21 cellular contexts compared by ENCODE assay signal in the genomic region with DNA sequence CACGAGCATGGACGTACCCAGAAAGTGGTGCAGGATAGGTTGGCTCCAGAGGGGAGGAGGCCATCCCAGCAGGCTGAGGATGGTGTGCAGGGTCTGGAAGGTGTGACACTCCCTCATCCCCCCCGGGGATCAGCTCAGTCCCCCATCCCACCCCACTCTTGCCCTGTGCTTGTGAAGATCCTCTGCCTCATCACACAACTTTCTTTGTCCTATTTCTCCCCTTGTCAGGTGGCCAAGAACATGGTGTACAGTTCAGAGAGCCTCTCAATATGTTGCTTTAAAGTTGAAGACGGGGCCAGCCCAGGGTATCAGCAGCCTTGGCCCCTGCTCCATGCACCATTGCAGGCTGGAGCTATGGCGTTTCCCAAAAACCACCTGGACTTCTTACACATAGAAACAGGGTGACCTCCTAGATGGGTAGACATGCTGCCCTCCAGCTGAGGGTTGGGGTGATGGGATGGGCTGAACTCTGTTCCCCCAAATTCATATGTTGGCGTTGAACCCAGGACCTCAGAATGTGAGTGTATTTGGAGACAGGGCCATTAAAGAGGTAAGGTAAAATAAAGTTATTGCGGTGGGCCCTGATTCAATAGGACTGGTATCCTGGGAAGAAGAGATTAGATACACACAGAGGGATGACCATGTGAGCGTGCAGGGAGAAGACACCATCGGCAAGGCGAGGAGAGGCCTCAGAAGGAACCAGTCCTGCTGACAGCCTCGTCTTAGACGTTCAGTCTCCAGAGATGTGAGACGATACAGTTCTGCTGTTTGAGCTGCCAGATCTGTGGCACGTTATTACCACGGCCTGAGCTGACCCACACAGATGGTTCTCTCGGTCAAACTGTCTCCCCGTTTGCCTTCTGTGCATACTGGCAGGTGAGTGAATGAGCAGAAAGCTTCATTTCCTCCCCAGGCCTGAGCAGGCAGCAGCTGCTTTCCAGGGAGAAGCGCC.
DNase-seq lines count a peak whose midpoint lies in the region; ATAC-seq, FAIRE-seq and TF ChIP-seq lines count a peak whose summit lies in the region.
"Had no signal": no experiment of that assay in that cellular context is flagged by ENCODE, and none has a peak within 500 bp of the region (broad histone marks: within the 10 kb centered on the region; RNA-seq: fewer than 3 reads in every experiment).

No MANE protein-coding gene starts in this region.

- H3K4me2 ChIP-seq in BLaER1 treated with 17β-estradiol and CSF1 and Interleukin-3, amounts not matched to agents 10 nM and 100 nM, result peak overlapping the region in 8 of 11 experiments; percentile 33 to 94 (median 85); a peak in 15 of 22 replicates
- H3K4me2 ChIP-seq in H1 (ENCODE audit: insufficient read depth in 1 of 2, low read depth in 2 of 2, low read length in 2 of 2), result no peak overlapping the region
- no peak overlapping the region for H3K4me2 ChIP-seq in GM23338
- H3K4me2 ChIP-seq: neural progenitor cell had no signal

- H2AFZ ChIP-seq in H1 (ENCODE audit: low read length) (no peak overlapping the region), GM23338 (no peak overlapping the region)
- H2AFZ ChIP-seq: neural progenitor cell had no signal

- DNase-seq in DMS 273 treated with DMSO at 0.1 percent for 48 hours (lab: John Stamatoyannopoulos, UW) (peak; percentile 22), H1 (ENCODE audit: low read depth in 1 of 2, low spot score in 2 of 2) (peak in 1 of 2 experiments; percentile 27), psoas muscle (no peak), SIG-M5 (lab: John Stamatoyannopoulos, UW) (no peak), GM23338 (ENCODE audit: low spot score) (no peak), amniotic stem cell (lab: John Stamatoyannopoulos, UW) (no peak)
- DNase-seq: activated naive CD4-positive, alpha-beta T cell; AML-193; Calu3; hippocampal formation; NCI-H1930; NCI-H446; stimulated activated naive CD8-positive, alpha-beta T cell treated with anti-CD3 and anti-CD28 coated beads, Interleukin-15, Interleukin-2, amounts not matched to agents 100 U/mL and 50 U/mL, for 24 hours; T-helper 2 cell had no signal

- peaks cover 2% of the 10 kb centered on the region; the same call in 1 of the 3 replicates for H3K4me1 Mint-ChIP-seq in GM23338

- H3K9me3 Mint-ChIP-seq in GM23338, result no peaks in the 10 kb centered on the region
- H3K9me3 Mint-ChIP-seq: neural progenitor cell had no signal

- H3K79me2 ChIP-seq in H1 (ENCODE audit: control insufficient read depth in 1 of 2, insufficient read depth in 2 of 2, low read length in 2 of 2) (no peaks in the 10 kb centered on the region), GM23338 (replicated peaks; ENCODE audit: insufficient read depth) (no peaks in the 10 kb centered on the region)

- no peak overlapping the region for H3K14ac ChIP-seq in H1 (ENCODE audit: insufficient read length)

- H3K4ac ChIP-seq in H1 (replicated peaks; ENCODE audit: insufficient read length, low read depth, low read length), result no peak overlapping the region

- H3K4me1 ChIP-seq in BLaER1 treated with 17β-estradiol and CSF1 and Interleukin-3, amounts not matched to agents 10 nM and 100 nM, result peaks cover 11 to 90% (median 84%) of the 10 kb centered on the region in 10 experiments
- H3K4me1 ChIP-seq in H1 (replicated peaks in 1 of 4; ENCODE audit: control insufficient read depth in 3 of 4, insufficient read depth in 4 of 4, low read length in 3 of 4), result no peaks in the 10 kb centered on the region; a peak in 1 of 7 replicates
- H3K4me1 ChIP-seq in psoas muscle, result peaks cover 63% of the 10 kb centered on the region
- no peaks in the 10 kb centered on the region for H3K4me1 ChIP-seq in GM23338 (ENCODE audit: insufficient read depth)
- H3K4me1 ChIP-seq: neural progenitor cell, SJSA1 had no signal

- no peaks in the 10 kb centered on the region for H3K9me3 ChIP-seq in BLaER1 treated with 17β-estradiol and CSF1 and Interleukin-3, amounts not matched to agents 10 nM and 100 nM (replicated peaks in 1 of 11)
- H3K9me3 ChIP-seq in H1 (ENCODE audit: insufficient read depth in 2 of 2, low read depth in 1 of 2, low read length in 1 of 2) (no peaks in the 10 kb centered on the region), psoas muscle (no peaks in the 10 kb centered on the region)
- H3K9me3 ChIP-seq: SJSA1, vagina had no signal

- H3K79me1 ChIP-seq in H1 (ENCODE audit: low read depth, low read length), result no peaks in the 10 kb centered on the region

- TF ChIP-seq EP300 in H1 (IDR thresholded peaks at IDR 0.05; ENCODE audit: borderline replicate concordance in 1 of 2, low read depth in 2 of 2, low read length in 2 of 2), result no peak

- no peak overlapping the region for H2BK5ac ChIP-seq in H1 (ENCODE audit: low read depth, low read length)

- no peaks in the 10 kb centered on the region for H3K36me3 ChIP-seq in BLaER1 treated with 17β-estradiol and CSF1 and Interleukin-3, amounts not matched to agents 10 nM and 100 nM
- H3K36me3 ChIP-seq in H1 (ENCODE audit: control insufficient read depth in 2 of 4, insufficient read depth in 4 of 4, low read length in 3 of 4) (no peaks in the 10 kb centered on the region; a peak in 1 of 8 replicates), psoas muscle (ENCODE audit: insufficient read depth in 1 of 2, low read depth in 1 of 2) (no peaks in the 10 kb centered on the region), GM23338 (ENCODE audit: insufficient read depth) (no peaks in the 10 kb centered on the region)
- H3K36me3 ChIP-seq: neural progenitor cell, SJSA1, vagina had no signal

- H3K36me3 Mint-ChIP-seq in GM23338 (ENCODE audit: low read depth), result no peaks in the 10 kb centered on the region
- H3K36me3 Mint-ChIP-seq: neural progenitor cell had no signal

- CTCF ChIA-PET in H1 (lab: Charles Lee; ENCODE audit: partially characterized antibody), result interaction anchor here (0.8 to 3.0 kb wide), 2 partner anchors 258 to 279 kb away, joined by 3 to 9 read pairs; no protein-coding TSS in a partner anchor

- peaks cover 16% of the 10 kb centered on the region; the same call in 1 of the 2 replicates for H3K23me2 ChIP-seq in H1 (ENCODE audit: low read depth, low read length)

- H3K23ac ChIP-seq in H1 (ENCODE audit: insufficient read length), result no peak overlapping the region

- 0 out of 22 replicates have a peak overlapping the region, but pooled peaks of 1 of the 11 experiments have one; percentile 10 for H3K9ac ChIP-seq in BLaER1 treated with 17β-estradiol and CSF1 and Interleukin-3, amounts not matched to agents 10 nM and 100 nM
- no peak overlapping the region for H3K9ac ChIP-seq in H1 (replicated peaks in 1 of 4; ENCODE audit: extremely low read depth in 1 of 4, low read depth in 3 of 4, low read length in 3 of 4)
- H3K9ac ChIP-seq: neural progenitor cell had no signal

- intact Hi-C loops in psoas muscle (cut with DNase I), result loop anchor here (2.0 to 10.0 kb wide), 3 partner anchors 193 to 273 kb away; a partner anchor contains a TSS

- no peak overlapping the region for H3K56ac ChIP-seq in H1 (replicated peaks; ENCODE audit: insufficient read length, low read depth, low read length)

- H2BK12ac ChIP-seq in H1 (ENCODE audit: low read depth, low read length), result no peak overlapping the region

- H2AK5ac ChIP-seq in H1 (ENCODE audit: low read depth, low read length), result 0 out of 2 replicates have a peak overlapping the region, but pooled peaks have one; percentile 13

- no peak for FAIRE-seq in H1 (lab: Jason Lieb, UNC)
- FAIRE-seq: astrocyte, colon had no signal

- no peak overlapping the region; a peak in 3 of 22 replicates for H3K27ac ChIP-seq in BLaER1 treated with 17β-estradiol and CSF1 and Interleukin-3, amounts not matched to agents 10 nM and 100 nM
- H3K27ac ChIP-seq in H1 (ENCODE audit: low read depth, low read length), result no peak overlapping the region
- peak overlapping the region; percentile 72 for H3K27ac ChIP-seq in psoas muscle
- no peak overlapping the region for H3K27ac ChIP-seq in GM23338 (ENCODE audit: low read depth)
- H3K27ac ChIP-seq: neural progenitor cell, SJSA1, vagina had no signal

- no peaks in the 10 kb centered on the region for H4K20me1 ChIP-seq in BLaER1 treated with 17β-estradiol and CSF1 and Interleukin-3, amounts not matched to agents 10 nM and 100 nM
- H4K20me1 ChIP-seq in H1 (replicated peaks in 1 of 2; ENCODE audit: control insufficient read depth in 1 of 2, insufficient read depth in 2 of 2, low read length in 2 of 2) (peaks cover 0 to 15% of the 10 kb centered on the region in 2 experiments), GM23338 (replicated peaks; ENCODE audit: insufficient read depth) (no peaks in the 10 kb centered on the region)

- H3K9me2 ChIP-seq in GM23338 (ENCODE audit: insufficient read depth), result no peaks in the 10 kb centered on the region

- POLR2A ChIA-PET in H1 (lab: Charles Lee; ENCODE audit: partially characterized antibody), result no interaction called here

- TF ChIP-seq CTCF in H1 (IDR thresholded peaks at IDR 0.05; ENCODE audit: control extremely low read depth in 1 of 3, insufficient read depth in 1 of 3, low read depth in 1 of 3, low read length in 3 of 3), result no peak
- TF ChIP-seq CTCF in psoas muscle (IDR thresholded peaks at IDR 0.05), result no peak
- TF ChIP-seq CTCF in GM23338 (conservative IDR thresholded peaks at IDR 0.05; ENCODE audit: low read depth in 2 of 2), result no peak

- no peak overlapping the region for H3K4me3 Mint-ChIP-seq in GM23338
- H3K4me3 Mint-ChIP-seq: neural progenitor cell had no signal

- no peak overlapping the region for H4K5ac ChIP-seq in H1 (ENCODE audit: insufficient read length, low read depth, low read length)

- WGBS in H1 (ENCODE audit: extremely low coverage in 1 of 2, insufficient coverage in 1 of 2, insufficient read length in 1 of 2, insufficient replicate concordance in 2 of 2, low coverage in 1 of 2, low lambda C conversion rate in 2 of 2, missing lambda C conversion rate in 1 of 2), 2 experiments, result 88% methylated on average over 17 of the region's 18 CpGs; no CpG with 5 or more reads in 1 of the 2 experiments
- WGBS in psoas muscle, 3 donors, result 34 to 52% (median 42%) methylated on average over 18 of the region's 18 CpGs

- peaks cover 4% of the 10 kb centered on the region for H3K27me3 Mint-ChIP-seq in GM23338 (ENCODE audit: insufficient read depth, low read depth, poor library complexity)

- no peak overlapping the region for H4K8ac ChIP-seq in H1 (ENCODE audit: extremely low read depth, insufficient read depth, low read length)

- H3K27ac Mint-ChIP-seq in GM23338, result no peak overlapping the region
- H3K27ac Mint-ChIP-seq: neural progenitor cell had no signal

- no peak overlapping the region for H3K4me3 ChIP-seq in BLaER1 treated with 17β-estradiol and CSF1 and Interleukin-3, amounts not matched to agents 10 nM and 100 nM
- H3K4me3 ChIP-seq in H1 (ENCODE audit: extremely low read depth in 1 of 4, insufficient read depth in 2 of 4, low read depth in 3 of 4, low read length in 4 of 4) (no peak overlapping the region), psoas muscle (no peak overlapping the region), GM23338 (no peak overlapping the region)
- H3K4me3 ChIP-seq: neural progenitor cell, SJSA1, vagina had no signal

- H3K27me3 ChIP-seq in BLaER1 treated with 17β-estradiol and CSF1 and Interleukin-3, amounts not matched to agents 10 nM and 100 nM, result no peaks in the 10 kb centered on the region
- H3K27me3 ChIP-seq in H1 (replicated peaks in 1 of 4; ENCODE audit: control insufficient read depth in 3 of 4, extremely low read depth in 1 of 4, insufficient read depth in 3 of 4, low read length in 3 of 4) (no peaks in the 10 kb centered on the region), psoas muscle (ENCODE audit: insufficient read depth in 3 of 3, low read length in 2 of 3) (no peaks in the 10 kb centered on the region), GM23338 (ENCODE audit: insufficient read depth) (no peaks in the 10 kb centered on the region)
- H3K27me3 ChIP-seq: neural progenitor cell, SJSA1, vagina had no signal

- H2BK120ac ChIP-seq in H1 (replicated peaks; ENCODE audit: low read depth, low read length), result no peak overlapping the region

- no peak overlapping the region for H3K18ac ChIP-seq in H1 (ENCODE audit: extremely low read depth, low read length)

- no peak for TF ChIP-seq POLR2A in H1 (IDR thresholded peaks at IDR 0.05; ENCODE audit: control extremely low read depth in 1 of 2, low read depth in 2 of 2, low read length in 2 of 2)

- no peak overlapping the region for H4K91ac ChIP-seq in H1 (replicated peaks; ENCODE audit: insufficient read length, low read length)

- TF ChIP-seq RAD21 in H1 (IDR thresholded peaks at IDR 0.05 in 1 of 2, conservative IDR thresholded peaks at IDR 0.05 in 1 of 2; ENCODE audit: low read depth in 2 of 2, low read length in 2 of 2), result no peak

- H2BK20ac ChIP-seq in H1 (ENCODE audit: low read length), result no peak overlapping the region

- H3F3A ChIP-seq in GM23338 (replicated peaks; ENCODE audit: low read depth), result no peaks in the 10 kb centered on the region

- no peak overlapping the region for H2BK15ac ChIP-seq in H1 (ENCODE audit: low read length)

- peak; percentile 26 to 64 (median 50) for ATAC-seq in psoas muscle
- no peak for ATAC-seq in GM23338
- ATAC-seq: HCT116; stimulated activated naive CD8-positive, alpha-beta T cell treated with anti-CD3 and anti-CD28 coated beads, Interleukin-15, Interleukin-2, amounts not matched to agents 100 U/mL and 50 U/mL, for 24 hours had no signal

Comparison
In these comparisons a context has a peak if more than half of its experiments do, and no peak if none do; other contexts are left out.
1. H3K4me2 ChIP-seq: peak in BLaER1 treated with 17β-estradiol and CSF1 and Interleukin-3, amounts not matched to agents 10 nM and 100 nM (8 of 11); none in H1 (0 of 2) and GM23338 (single experiment).